In genomic region chr22:45644714-45645113, GRCh38 we compare ENCODE assay signal across 16 cellular contexts. TPM values are rescaled to one million over a fixed set of nuclear protein-coding genes. Genes with fewer than 3 reads are reported as not detected.
DNase-seq lines count a peak whose midpoint lies in the region; ATAC-seq and TF ChIP-seq lines count a peak whose summit lies in the region.
"Had no signal": no experiment of that assay in that cellular context is flagged by ENCODE, and none has a peak within 500 bp of the region (broad histone marks: within the 10 kb centered on the region; RNA-seq: fewer than 3 reads in every experiment).

No MANE protein-coding gene starts in this region.

- WGBS in lower leg skin, 2 donors, result 84 to 87% methylated on average over 12 of the region's 12 CpGs

- TF ChIP-seq CTCF in HCT116 (IDR thresholded peaks at IDR 0.05 in 2 of 3, conservative IDR thresholded peaks at IDR 0.05 in 1 of 3; ENCODE audit: borderline replicate concordance in 1 of 3, insufficient read depth in 1 of 3, low read depth in 2 of 3, low read length in 2 of 3) (no peak), WTC11 (IDR thresholded peaks at IDR 0.05) (no peak), lower leg skin (IDR thresholded peaks at IDR 0.05) (no peak)

- CTCF ChIA-PET in HCT116 (lab: Charles Lee) (interaction anchor here (0.7 to 1.5 kb wide), 4 partner anchors 36 to 325 kb away, joined by 3 to 5 read pairs (median 4); no protein-coding TSS in a partner anchor), WTC11 (lab: Charles Lee) (interaction anchor here (0.8 to 2.4 kb wide), 9 partner anchors 9 to 222 kb away, joined by 3 to 11 read pairs (median 5); no protein-coding TSS in a partner anchor)

- H3K9me3 ChIP-seq in HCT116 (ENCODE audit: control insufficient read depth in 1 of 2, insufficient read depth in 1 of 2, low read depth in 1 of 2, low read length in 2 of 2), result no peaks in the 10 kb centered on the region
- H3K9me3 ChIP-seq: HAP-1 had no signal

- POLR2A ChIA-PET in HCT116 (lab: Charles Lee), result no interaction called here
- POLR2A ChIA-PET in WTC11 (lab: Charles Lee), result no interaction called here

- H3K4me3 ChIP-seq in HCT116 (replicated peaks in 1 of 2; ENCODE audit: low read depth in 1 of 2, low read length in 2 of 2), result no peak overlapping the region
- H3K4me3 ChIP-seq in lower leg skin (ENCODE audit: low read depth, poor library complexity, severe bottlenecking), result no peak overlapping the region

- no TSS peak for BruUV-seq in HCT116 (replicated peaks; lab: Mats Ljungman, UMichigan)

- peaks cover 31% of the 10 kb centered on the region for H3K4me1 Mint-ChIP-seq in WTC11

- peaks cover 36% of the 10 kb centered on the region for H3K27me3 Mint-ChIP-seq in WTC11 (ENCODE audit: low read depth)

- no peak for ATAC-seq in HCT116
- ATAC-seq in WTC11, result no peak
- no peak for ATAC-seq in HG02763 (IDR thresholded peaks at IDR 0.05; ENCODE audit: unreplicated experiment)

- H3K36me3 ChIP-seq in HCT116 (ENCODE audit: control insufficient read depth in 1 of 2, insufficient read depth in 2 of 2, low read length in 2 of 2), result no peaks in the 10 kb centered on the region
- H3K36me3 ChIP-seq: HAP-1 had no signal

- H3K36me3 Mint-ChIP-seq in WTC11, result no peaks in the 10 kb centered on the region
- H3K36me3 Mint-ChIP-seq: CD4-positive, CD25-positive, alpha-beta regulatory T cell had no signal

- no peak for DNase-seq in HCT116 (ENCODE audit: low read depth, low spot score)
- DNase-seq in WTC11 (ENCODE audit: low spot score), result no peak
- DNase-seq in lower leg skin (ENCODE audit: low spot score in 2 of 2), result peak; percentile 1 to 52
- no peak for DNase-seq in HuH-7 (ENCODE audit: low spot score)
- DNase-seq in NCI-H2171 treated with DMSO at 0.1 percent for 48 hours (lab: John Stamatoyannopoulos, UW), result no peak
- no peak for DNase-seq in retina
- DNase-seq: CD4-positive, CD25-positive, alpha-beta regulatory T cell; COR-L47; GDM1; MM.1S; NCI-H1092; NCI-H146; NCI-H2029 treated with DMSO at 0.1 percent for 48 hours; RPMI8226 had no signal

- H4K20me1 ChIP-seq in HCT116 (ENCODE audit: insufficient read depth), result no peaks in the 10 kb centered on the region

- no peak overlapping the region for H3K27ac ChIP-seq in HCT116 (ENCODE audit: low read depth, low read length)

- no peaks in the 10 kb centered on the region for H3K9me2 ChIP-seq in HCT116 (ENCODE audit: insufficient read depth)

- no peaks in the 10 kb centered on the region for H3K9me3 Mint-ChIP-seq in WTC11

- RAD21 ChIA-PET in HCT116 (lab: Charles Lee; ENCODE audit: low non-redundant PET in 1 of 2, low total read pairs in 2 of 2, uncharacterized antibody in 2 of 2, unreplicated experiment in 2 of 2), result no interaction called here

- H3K79me2 ChIP-seq in HCT116 (ENCODE audit: insufficient read depth, low read length), result no peaks in the 10 kb centered on the region

- peaks cover 2 to 29% of the 10 kb centered on the region in 2 experiments; a peak in 3 of 4 replicates for H3K4me1 ChIP-seq in HCT116 (ENCODE audit: control insufficient read depth in 1 of 2, insufficient read depth in 2 of 2, low read length in 2 of 2)

- H2AFZ ChIP-seq in HCT116 (ENCODE audit: low read depth, low read length, poor library complexity, severe bottlenecking), result peak overlapping the region; percentile 17

- no peak overlapping the region for H3K4me2 ChIP-seq in HCT116 (ENCODE audit: low read length)

- intact Hi-C loops in HCT116 (cut with micrococcal nuclease) (loop anchor here (1.0 to 10.0 kb wide), 2 partner anchors 220 to 333 kb away; partner anchors contain the start of gene WNT7B), lower leg skin (cut with DNase I; ENCODE audit: low total_unique reads) (loop anchor here (5.0 kb wide), 1 partner anchor 67 kb away; no protein-coding TSS in a partner anchor)

- H3K27me3 ChIP-seq in HCT116 (ENCODE audit: insufficient read depth, low read length), result no peaks in the 10 kb centered on the region

- H3K27ac Mint-ChIP-seq in WTC11, result no peak overlapping the region

- H3K4me3 Mint-ChIP-seq in WTC11, result peak overlapping the region; percentile 61
- H3K4me3 Mint-ChIP-seq: CD4-positive, CD25-positive, alpha-beta regulatory T cell had no signal

- no peak overlapping the region for H3K9ac ChIP-seq in HCT116 (ENCODE audit: low read length)

- TF ChIP-seq RAD21 in HCT116 (IDR thresholded peaks at IDR 0.05; ENCODE audit: low read depth), result no peak

- TF ChIP-seq POLR2A in HCT116 (IDR thresholded peaks at IDR 0.05; ENCODE audit: borderline replicate concordance, extremely low read depth, insufficient read depth, insufficient read length) (no peak), lower leg skin (IDR thresholded peaks at IDR 0.05) (no peak)

TF ChIP-seq in HCT116, 20 proteins besides CTCF, POLR2A, EP300 and RAD21 (continues in another document):
- TF ChIP-seq SP1 (IDR thresholded peaks at IDR 0.05; ENCODE audit: low read depth) (no peak), SIN3A (IDR thresholded peaks at IDR 0.05; ENCODE audit: low read depth) (no peak), FOSL1 (IDR thresholded peaks at IDR 0.05; ENCODE audit: low read depth) (no peak), JUND (IDR thresholded peaks at IDR 0.05) (no peak), EZH2 (IDR thresholded peaks at IDR 0.05) (no peak), ZFX (IDR thresholded peaks at IDR 0.05) (no peak), YY1 (IDR thresholded peaks at IDR 0.05; ENCODE audit: extremely low read depth, insufficient replicate concordance, low read depth, low read length) (no peak), ZNF274 (IDR thresholded peaks at IDR 0.05; ENCODE audit: low read depth, low read length) (no peak), SRF (IDR thresholded peaks at IDR 0.05; ENCODE audit: low read depth) (no peak), CBX3 (IDR thresholded peaks at IDR 0.05; ENCODE audit: low read depth) (no peak), EGR1 (IDR thresholded peaks at IDR 0.05; ENCODE audit: low read depth) (no peak), TCF7L2 (IDR thresholded peaks at IDR 0.05; ENCODE audit: borderline replicate concordance, extremely low read depth, insufficient read depth, insufficient read length) (no peak), MAX (IDR thresholded peaks at IDR 0.05) (no peak), ELF1 (IDR thresholded peaks at IDR 0.05; ENCODE audit: borderline replicate concordance, low read depth) (no peak)
- TF ChIP-seq, protein P1, sequence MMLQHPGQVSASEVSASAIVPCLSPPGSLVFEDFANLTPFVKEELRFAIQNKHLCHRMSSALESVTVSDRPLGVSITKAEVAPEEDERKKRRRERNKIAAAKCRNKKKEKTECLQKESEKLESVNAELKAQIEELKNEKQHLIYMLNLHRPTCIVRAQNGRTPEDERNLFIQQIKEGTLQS (IDR thresholded peaks at IDR 0.05), result no peak

TF ChIP-seq in WTC11, 78 proteins besides CTCF, POLR2A, EP300 and RAD21:
- 0 out of 2 replicates have a peak, but pooled peaks have one; percentile 5 for TF ChIP-seq NR3C1 (CRISPR knock-in tag; conservative IDR thresholded peaks at IDR 0.05; ENCODE audit: low read depth)
- TF ChIP-seq SMAD3 (CRISPR knock-in tag; IDR thresholded peaks at IDR 0.05; ENCODE audit: borderline replicate concordance), result no peak

RNA-seq across cellular contexts. Expression of gene ATXN10, which starts 26.9 kb away (rescaled TPM):
- total RNA-seq in HCT116 (2021; ENCODE audit: unreplicated experiment), result 135 TPM
- 127 and 143 TPM in 2 replicates for polyA plus RNA-seq in HCT116 (2012)
- 185 to 194 TPM (median 189 TPM) in 3 replicates for total RNA-seq in WTC11 (2021)
- total RNA-seq in lower leg skin, result 10 to 100 TPM; 35.5 to 83.3 (median 51.1) TPM

Comparison
In these comparisons a context has a peak if more than half of its experiments do, and no peak if none do; other contexts are left out.
1. DNase-seq: peak in lower leg skin (2 of 2); none in HCT116 (single experiment), WTC11 (single experiment), HuH-7 (single experiment), NCI-H2171 treated with DMSO at 0.1 percent for 48 hours (single experiment) and retina (single experiment).